Comparison of ENCODE assay signal across 1 cellular context in the genomic region with DNA sequence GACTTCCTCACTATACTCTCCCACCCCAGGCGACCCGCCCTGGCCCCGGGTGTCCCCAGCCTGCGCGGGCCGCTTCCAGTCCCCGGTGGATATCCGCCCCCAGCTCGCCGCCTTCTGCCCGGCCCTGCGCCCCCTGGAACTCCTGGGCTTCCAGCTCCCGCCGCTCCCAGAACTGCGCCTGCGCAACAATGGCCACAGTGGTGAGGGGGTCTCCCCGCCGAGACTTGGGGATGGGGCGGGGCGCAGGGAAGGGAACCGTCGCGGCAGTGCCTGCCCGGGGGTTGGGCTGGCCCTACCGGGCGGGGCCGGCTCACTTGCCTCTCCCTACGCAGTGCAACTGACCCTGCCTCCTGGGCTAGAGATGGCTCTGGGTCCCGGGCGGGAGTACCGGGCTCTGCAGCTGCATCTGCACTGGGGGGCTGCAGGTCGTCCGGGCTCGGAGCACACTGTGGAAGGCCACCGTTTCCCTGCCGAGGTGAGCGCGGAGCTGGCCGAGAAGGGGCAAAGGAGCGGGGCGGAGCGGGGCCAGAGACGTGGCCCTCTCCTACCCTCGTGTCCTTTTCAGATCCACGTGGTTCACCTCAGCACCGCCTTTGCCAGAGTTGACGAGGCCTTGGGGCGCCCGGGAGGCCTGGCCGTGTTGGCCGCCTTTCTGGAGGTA.
TF ChIP-seq lines count a peak whose summit lies in the region.

No MANE protein-coding gene starts in this region.

TF ChIP-seq in HepG2, 621 proteins besides CTCF, POLR2A, EP300 and RAD21:
- TF ChIP-seq ZNF660 (CRISPR knock-in tag; IDR thresholded peaks at IDR 0.05; ENCODE audit: borderline replicate concordance, low read depth) (no peak), RBFOX2 (IDR thresholded peaks at IDR 0.05; ENCODE audit: low read depth, low read length) (0 out of 2 replicates have a peak, but pooled peaks have one; percentile 35)
- TF ChIP-seq, protein P1, sequence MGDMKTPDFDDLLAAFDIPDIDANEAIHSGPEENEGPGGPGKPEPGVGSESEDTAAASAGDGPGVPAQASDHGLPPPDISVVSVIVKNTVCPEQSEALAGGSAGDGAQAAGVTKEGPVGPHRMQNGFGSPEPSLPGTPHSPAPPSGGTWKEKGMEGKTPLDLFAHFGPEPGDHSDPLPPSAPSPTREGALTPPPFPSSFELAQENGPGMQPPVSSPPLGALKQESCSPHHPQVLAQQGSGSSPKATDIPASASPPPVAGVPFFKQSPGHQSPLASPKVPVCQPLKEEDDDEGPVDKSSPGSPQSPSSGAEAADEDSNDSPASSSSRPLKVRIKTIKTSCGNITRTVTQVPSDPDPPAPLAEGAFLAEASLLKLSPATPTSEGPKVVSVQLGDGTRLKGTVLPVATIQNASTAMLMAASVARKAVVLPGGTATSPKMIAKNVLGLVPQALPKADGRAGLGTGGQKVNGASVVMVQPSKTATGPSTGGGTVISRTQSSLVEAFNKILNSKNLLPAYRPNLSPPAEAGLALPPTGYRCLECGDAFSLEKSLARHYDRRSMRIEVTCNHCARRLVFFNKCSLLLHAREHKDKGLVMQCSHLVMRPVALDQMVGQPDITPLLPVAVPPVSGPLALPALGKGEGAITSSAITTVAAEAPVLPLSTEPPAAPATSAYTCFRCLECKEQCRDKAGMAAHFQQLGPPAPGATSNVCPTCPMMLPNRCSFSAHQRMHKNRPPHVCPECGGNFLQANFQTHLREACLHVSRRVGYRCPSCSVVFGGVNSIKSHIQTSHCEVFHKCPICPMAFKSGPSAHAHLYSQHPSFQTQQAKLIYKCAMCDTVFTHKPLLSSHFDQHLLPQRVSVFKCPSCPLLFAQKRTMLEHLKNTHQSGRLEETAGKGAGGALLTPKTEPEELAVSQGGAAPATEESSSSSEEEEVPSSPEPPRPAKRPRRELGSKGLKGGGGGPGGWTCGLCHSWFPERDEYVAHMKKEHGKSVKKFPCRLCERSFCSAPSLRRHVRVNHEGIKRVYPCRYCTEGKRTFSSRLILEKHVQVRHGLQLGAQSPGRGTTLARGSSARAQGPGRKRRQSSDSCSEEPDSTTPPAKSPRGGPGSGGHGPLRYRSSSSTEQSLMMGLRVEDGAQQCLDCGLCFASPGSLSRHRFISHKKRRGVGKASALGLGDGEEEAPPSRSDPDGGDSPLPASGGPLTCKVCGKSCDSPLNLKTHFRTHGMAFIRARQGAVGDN (CRISPR knock-in tag; IDR thresholded peaks at IDR 0.05): no peak
